16 cellular contexts compared by ENCODE assay signal in the genomic region with DNA sequence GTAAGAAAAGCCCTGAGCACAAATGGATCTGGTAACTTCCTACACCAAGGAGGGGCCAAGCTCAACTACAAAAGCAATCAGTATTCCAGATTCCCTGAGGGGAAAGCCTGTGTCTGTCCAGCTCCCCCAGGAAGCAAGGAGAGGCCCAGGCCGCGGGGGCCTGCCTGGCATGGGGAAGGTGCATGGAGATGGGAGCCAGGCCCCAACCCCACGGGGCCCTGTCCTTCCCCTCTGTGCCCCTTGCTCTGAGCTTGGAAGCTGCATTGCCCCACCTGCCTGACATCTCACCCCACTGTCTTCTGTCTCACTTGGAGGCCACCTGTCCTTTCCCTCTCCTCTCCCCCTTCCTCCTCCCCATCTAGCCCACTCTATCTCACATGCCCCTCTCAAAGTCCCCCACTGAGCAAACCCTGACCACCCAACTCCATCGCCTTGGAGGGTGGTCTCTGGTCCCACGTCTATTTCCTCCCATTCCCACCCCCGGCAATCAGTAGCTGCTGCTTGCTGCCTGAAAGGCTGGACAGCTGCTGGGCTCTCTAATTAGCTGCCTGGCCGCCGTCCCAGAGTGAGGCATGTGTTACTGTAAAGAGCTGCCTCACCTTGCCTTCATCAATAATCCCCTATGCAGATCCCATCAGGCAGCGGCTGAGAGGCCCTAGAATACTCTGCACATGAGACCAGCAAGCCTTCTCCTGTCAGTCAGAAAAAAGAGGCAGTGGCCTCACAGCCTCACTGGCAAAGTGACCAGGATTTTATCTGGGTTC. TPM values are rescaled to one million over a fixed set of nuclear protein-coding genes. Genes with fewer than 3 reads are reported as not detected.
DNase-seq lines count a peak whose midpoint lies in the region; ATAC-seq, FAIRE-seq and TF ChIP-seq lines count a peak whose summit lies in the region.
"Had no signal": no experiment of that assay in that cellular context is flagged by ENCODE, and none has a peak within 500 bp of the region (broad histone marks: within the 10 kb centered on the region; RNA-seq: fewer than 3 reads in every experiment).

No MANE protein-coding gene starts in this region.

- peaks cover 7% of the 10 kb centered on the region for H3K9me3 Mint-ChIP-seq in central memory CD8-positive, alpha-beta T cell

- H3K4me3 ChIP-seq in retinal pigment epithelial cell (ENCODE audit: low read length) (no peak overlapping the region), esophagus squamous epithelium (no peak overlapping the region)
- H3K4me3 ChIP-seq: stomach had no signal

- TF ChIP-seq CTCF in retinal pigment epithelial cell (conservative IDR thresholded peaks at IDR 0.05; ENCODE audit: low read depth, low read length): no peak
- no peak for TF ChIP-seq CTCF in esophagus squamous epithelium (IDR thresholded peaks at IDR 0.05)

- FAIRE-seq in GM19239 (lab: Jason Lieb, UNC): no peak
- FAIRE-seq: bronchial epithelial cell, G401.6, RCC 7860 had no signal

- peaks cover 2 to 18% (median 11%) of the 10 kb centered on the region in 3 donors for H3K4me1 ChIP-seq in esophagus squamous epithelium

- H3K27me3 Mint-ChIP-seq in central memory CD8-positive, alpha-beta T cell: no peaks in the 10 kb centered on the region

- H3K27ac Mint-ChIP-seq in central memory CD8-positive, alpha-beta T cell (ENCODE audit: low read depth): peak overlapping the region; percentile 75
- H3K27ac Mint-ChIP-seq: activated T-helper 1 cell treated with anti-CD3 and anti-CD28 coated beads, Interleukin-12 subunit alpha, Interleukin-12 subunit beta, Interleukin-2, Interleukin-4 antibody, amounts not matched to agents 30 ng/mL and 10 ng/mL and 1 ng/mL, durations not matched to agents 14 hours and 24 hours and 36 hours had no signal

- no peak overlapping the region for H3K27ac ChIP-seq in esophagus squamous epithelium
- H3K27ac ChIP-seq: stomach had no signal

- no peaks in the 10 kb centered on the region for H3K36me3 ChIP-seq in esophagus squamous epithelium
- H3K36me3 ChIP-seq: stomach had no signal

- TF ChIP-seq POLR2A in esophagus squamous epithelium (IDR thresholded peaks at IDR 0.05): no peak

- H3K4me1 Mint-ChIP-seq in central memory CD8-positive, alpha-beta T cell: peaks cover 35% of the 10 kb centered on the region

- 64 to 83% methylated on average over 1 to 9 of the region's 9 CpGs for WGBS in esophagus squamous epithelium, 2 donors

- peaks cover 11% of the 10 kb centered on the region for H3K36me3 Mint-ChIP-seq in central memory CD8-positive, alpha-beta T cell (ENCODE audit: insufficient read depth)

- H3K9me3 ChIP-seq in esophagus squamous epithelium: peaks cover 0 to 17% (median 8%) of the 10 kb centered on the region in 3 donors

- DNase-seq in NCI-H748 (lab: John Stamatoyannopoulos, UW; ENCODE audit: unreplicated experiment): peak; percentile 48
- DNase-seq in NCI-H748 treated with DMSO at 0.1 percent for 48 hours (lab: John Stamatoyannopoulos, UW): no peak
- peak; percentile 63 for DNase-seq in NCI-H2196 treated with DMSO at 0.1 percent for 48 hours (lab: John Stamatoyannopoulos, UW; ENCODE audit: unreplicated experiment)
- DNase-seq in central memory CD8-positive, alpha-beta T cell (ENCODE audit: low spot score in 2 of 2): no peak
- peak; percentile 55 for DNase-seq in retinal pigment epithelial cell (ENCODE audit: low read depth)
- DNase-seq in esophagus squamous epithelium (lab: John Stamatoyannopoulos, UW): no peak
- DNase-seq in GM19239 (ENCODE audit: insufficient read length, low spot score): no peak
- DNase-seq: erythroblast; Kasumi-1; stimulated activated CD4-positive, alpha-beta T cell treated with anti-CD3 and anti-CD28 coated beads, Interleukin-2, amount 100 ng/mL, for 24 hours; stomach had no signal

- intact Hi-C loops in esophagus squamous epithelium (cut with DNase I): no loop called here

- H3K27me3 ChIP-seq in esophagus squamous epithelium: no peaks in the 10 kb centered on the region
- H3K27me3 ChIP-seq: stomach had no signal

- no peak for ATAC-seq in central memory CD8-positive, alpha-beta T cell (replicated peaks; ENCODE audit: extremely low read depth, poor library complexity, severe bottlenecking)
- no peak for ATAC-seq in GM18867 (IDR thresholded peaks at IDR 0.05; ENCODE audit: unreplicated experiment)

- H3K4me3 Mint-ChIP-seq in central memory CD8-positive, alpha-beta T cell: no peak overlapping the region
- H3K4me3 Mint-ChIP-seq: activated T-helper 1 cell treated with anti-CD3 and anti-CD28 coated beads, Interleukin-12 subunit alpha, Interleukin-12 subunit beta, Interleukin-2, Interleukin-4 antibody, amounts not matched to agents 30 ng/mL and 10 ng/mL and 1 ng/mL, durations not matched to agents 14 hours and 24 hours and 36 hours had no signal

RNA-seq across cellular contexts. Expression of gene TMEM229B, which starts 3.4 kb away (rescaled TPM):
- total RNA-seq in esophagus squamous epithelium: under 1 TPM; 0.30 to 0.76 (median 0.50) TPM

RNA-seq across cellular contexts. Expression of gene PLEKHH1, which starts 41.2 kb away (rescaled TPM):
- 1 to 10 TPM; 4.1 to 7.9 (median 5.7) TPM for total RNA-seq in esophagus squamous epithelium

Comparison
In these comparisons a context has a peak if more than half of its experiments do, and no peak if none do; other contexts are left out.
1. DNase-seq: peak in NCI-H748 (single experiment), NCI-H2196 treated with DMSO at 0.1 percent for 48 hours (single experiment) and retinal pigment epithelial cell (single experiment); none in NCI-H748 treated with DMSO at 0.1 percent for 48 hours (single experiment), central memory CD8-positive, alpha-beta T cell (0 of 2), esophagus squamous epithelium (single experiment) and GM19239 (single experiment).